In genomic region chr17:82494236-82495055, GRCh38 we compare ENCODE assay signal across 8 cellular contexts. TPM values are rescaled to one million over a fixed set of nuclear protein-coding genes. Genes with fewer than 3 reads are reported as not detected.
A peak's percentile ranks its signal among the peaks of the same experiment; 100 is the strongest.
DNase-seq lines count a peak whose midpoint lies in the region; ATAC-seq lines count a peak whose summit lies in the region.

No MANE protein-coding gene starts in this region.

- no peak overlapping the region for H3K4me3 ChIP-seq in naive thymus-derived CD4-positive, alpha-beta T cell (ENCODE audit: low read length)

- POLR2A ChIA-PET in naive thymus-derived CD4-positive, alpha-beta T cell (lab: Charles Lee), result interaction anchor here (1.1 kb wide), 1 partner anchor 110 kb away, joined by 5 read pairs; no protein-coding TSS in a partner anchor

- DNase-seq in COR-L47 (lab: John Stamatoyannopoulos, UW), result peak; percentile 86
- peak; percentile 85 for DNase-seq in KG1 (lab: John Stamatoyannopoulos, UW)
- DNase-seq in RKO (ENCODE audit: low spot score), result peak; percentile 95
- peak; percentile 92 for DNase-seq in activated T-cell treated with anti-CD3 and anti-CD28 coated beads, Interleukin-2, amount 50 U/mL, for 72 hours
- DNase-seq in fibroblast of gingiva (ENCODE audit: low read depth), result peak; percentile 98
- peak; percentile 68 to 92 (median 80) for DNase-seq in naive thymus-derived CD4-positive, alpha-beta T cell

- H3K27me3 ChIP-seq in naive thymus-derived CD4-positive, alpha-beta T cell (ENCODE audit: control insufficient read depth in 2 of 2, insufficient read depth in 2 of 2, low read length in 2 of 2), result no peaks in the 10 kb centered on the region

- H3K4me1 Mint-ChIP-seq in activated T-cell treated with anti-CD3 and anti-CD28 coated beads, Interleukin-2, amount 50 U/mL, for 72 hours (ENCODE audit: low read depth), result peaks cover 37% of the 10 kb centered on the region
- peaks cover 8 to 33% (median 25%) of the 10 kb centered on the region in 7 donors for H3K4me1 Mint-ChIP-seq in naive thymus-derived CD4-positive, alpha-beta T cell
- H3K4me1 Mint-ChIP-seq in stimulated activated memory B cell treated with anti-CD40 and anti-IgM and Interleukin-4, amounts not matched to agents 10 μg/mL and 1 μg/mL and 100 μg/mL, for 72 hours, result peaks cover 45% of the 10 kb centered on the region

- H3K4me3 Mint-ChIP-seq in activated T-cell treated with anti-CD3 and anti-CD28 coated beads, Interleukin-2, amount 50 U/mL, for 72 hours, result peak overlapping the region; percentile 52 to 80
- peak overlapping the region in 9 of 10 donors; percentile 14 to 84 (median 65) for H3K4me3 Mint-ChIP-seq in naive thymus-derived CD4-positive, alpha-beta T cell
- peak overlapping the region; percentile 69 for H3K4me3 Mint-ChIP-seq in stimulated activated memory B cell treated with anti-CD40 and anti-IgM and Interleukin-4, amounts not matched to agents 10 μg/mL and 1 μg/mL and 100 μg/mL, for 72 hours

- peak overlapping the region; percentile 28 for H3K27ac ChIP-seq in naive thymus-derived CD4-positive, alpha-beta T cell (ENCODE audit: low read depth, low read length)

- H3K27ac Mint-ChIP-seq in activated T-cell treated with anti-CD3 and anti-CD28 coated beads, Interleukin-2, amount 50 U/mL, for 72 hours, result peak overlapping the region; percentile 98
- H3K27ac Mint-ChIP-seq in naive thymus-derived CD4-positive, alpha-beta T cell, result peak overlapping the region; percentile 77 to 94 (median 87)
- peak overlapping the region; percentile 84 for H3K27ac Mint-ChIP-seq in stimulated activated memory B cell treated with anti-CD40 and anti-IgM and Interleukin-4, amounts not matched to agents 10 μg/mL and 1 μg/mL and 100 μg/mL, for 72 hours

- no peaks in the 10 kb centered on the region for H3K27me3 Mint-ChIP-seq in activated T-cell treated with anti-CD3 and anti-CD28 coated beads, Interleukin-2, amount 50 U/mL, for 72 hours (ENCODE audit: low read depth)
- peaks cover 0 to 2% (median 0%) of the 10 kb centered on the region in 5 donors for H3K27me3 Mint-ChIP-seq in naive thymus-derived CD4-positive, alpha-beta T cell
- H3K27me3 Mint-ChIP-seq in stimulated activated memory B cell treated with anti-CD40 and anti-IgM and Interleukin-4, amounts not matched to agents 10 μg/mL and 1 μg/mL and 100 μg/mL, for 72 hours, result no peaks in the 10 kb centered on the region

- H3K4me1 ChIP-seq in naive thymus-derived CD4-positive, alpha-beta T cell (ENCODE audit: control insufficient read depth in 2 of 2, insufficient read depth in 2 of 2, low read length in 2 of 2), result peaks cover 0 to 9% of the 10 kb centered on the region in 2 donors

- no peaks in the 10 kb centered on the region for H3K36me3 Mint-ChIP-seq in activated T-cell treated with anti-CD3 and anti-CD28 coated beads, Interleukin-2, amount 50 U/mL, for 72 hours (ENCODE audit: insufficient read depth in 2 of 2)
- peaks cover 0 to under 1% (median 0%) of the 10 kb centered on the region in 5 donors for H3K36me3 Mint-ChIP-seq in naive thymus-derived CD4-positive, alpha-beta T cell
- no peaks in the 10 kb centered on the region for H3K36me3 Mint-ChIP-seq in stimulated activated memory B cell treated with anti-CD40 and anti-IgM and Interleukin-4, amounts not matched to agents 10 μg/mL and 1 μg/mL and 100 μg/mL, for 72 hours

- no peaks in the 10 kb centered on the region for H3K9me3 ChIP-seq in naive thymus-derived CD4-positive, alpha-beta T cell (ENCODE audit: control insufficient read depth in 2 of 3, low read length in 3 of 3)

- ATAC-seq in GM21515 (IDR thresholded peaks at IDR 0.05; ENCODE audit: unreplicated experiment), result peak; percentile 46
- ATAC-seq in activated T-cell treated with anti-CD3 and anti-CD28 coated beads, Interleukin-2, amount 50 U/mL, for 72 hours (replicated peaks in 1 of 2), result peak; percentile 79 to 82
- ATAC-seq in naive thymus-derived CD4-positive, alpha-beta T cell, result peak; percentile 80
- ATAC-seq in stimulated activated memory B cell treated with anti-CD40 and anti-IgM and Interleukin-4, amounts not matched to agents 10 μg/mL and 1 μg/mL and 100 μg/mL, for 72 hours, result peak; percentile 86

- no peaks in the 10 kb centered on the region for H3K9me3 Mint-ChIP-seq in activated T-cell treated with anti-CD3 and anti-CD28 coated beads, Interleukin-2, amount 50 U/mL, for 72 hours
- H3K9me3 Mint-ChIP-seq in naive thymus-derived CD4-positive, alpha-beta T cell, result peaks cover 0 to 4% (median 0%) of the 10 kb centered on the region in 11 donors
- H3K9me3 Mint-ChIP-seq in stimulated activated memory B cell treated with anti-CD40 and anti-IgM and Interleukin-4, amounts not matched to agents 10 μg/mL and 1 μg/mL and 100 μg/mL, for 72 hours, result no peaks in the 10 kb centered on the region

- peaks cover 0 to 2% (median 0%) of the 10 kb centered on the region in 3 experiments for H3K36me3 ChIP-seq in naive thymus-derived CD4-positive, alpha-beta T cell (ENCODE audit: control insufficient read depth in 2 of 3, insufficient read depth in 3 of 3, low read length in 3 of 3)

- CTCF ChIA-PET in naive thymus-derived CD4-positive, alpha-beta T cell (lab: Charles Lee), result interaction anchor here (0.5 to 0.7 kb wide), 3 partner anchors 39 to 1161 kb away, joined by 3 to 5 read pairs (median 3); no protein-coding TSS in a partner anchor

- intact Hi-C loops in naive thymus-derived CD4-positive, alpha-beta T cell (cut with micrococcal nuclease), result loop anchor here (1.0 to 10.0 kb wide), 5 partner anchors 36 to 150 kb away; partner anchors contain the start of genes NARF (in 2 of the 2), HEXD (in 1 of the 2), OGFOD3 (in 1 of the 2) and WDR45B (in 1 of the 2)

RNA-seq across cellular contexts. Expression of gene FOXK2, which starts 25.1 kb away (rescaled TPM):
- 10 to 100 TPM; 59.9 to 61.0 TPM for total RNA-seq in activated T-cell treated with anti-CD3 and anti-CD28 coated beads, Interleukin-2, amount 50 U/mL, for 72 hours
- 10 to 100 TPM; 36.5 to 67.1 (median 48.4) TPM for total RNA-seq in naive thymus-derived CD4-positive, alpha-beta T cell
- 1 to 10 TPM; 4.2 to 4.8 TPM for polyA plus RNA-seq in naive thymus-derived CD4-positive, alpha-beta T cell

RNA-seq across cellular contexts. Expression of gene NARF, which starts 35.9 kb away (rescaled TPM):
- 100 to 1,000 TPM in 1 of 2 donors, 10 to 100 TPM in 1; 90.4 to 120 TPM for total RNA-seq in activated T-cell treated with anti-CD3 and anti-CD28 coated beads, Interleukin-2, amount 50 U/mL, for 72 hours
- 100 to 1,000 TPM in 1 of 5 experiments, 10 to 100 TPM in 4; 59.8 to 188 (median 67.1) TPM for total RNA-seq in naive thymus-derived CD4-positive, alpha-beta T cell
- 100 to 1,000 TPM; 102 to 103 TPM for polyA plus RNA-seq in naive thymus-derived CD4-positive, alpha-beta T cell

RNA-seq across cellular contexts. Expression of gene CYBC1, which starts 43.9 kb away (rescaled TPM):
- total RNA-seq in activated T-cell treated with anti-CD3 and anti-CD28 coated beads, Interleukin-2, amount 50 U/mL, for 72 hours, result 100 to 1,000 TPM; 256 to 300 TPM
- total RNA-seq in naive thymus-derived CD4-positive, alpha-beta T cell, result 100 to 1,000 TPM; 112 to 385 (median 199) TPM
- 100 to 1,000 TPM; 168 to 178 TPM for polyA plus RNA-seq in naive thymus-derived CD4-positive, alpha-beta T cell
